Comparison of ENCODE assay signal across 1 cellular context in the genomic region with DNA sequence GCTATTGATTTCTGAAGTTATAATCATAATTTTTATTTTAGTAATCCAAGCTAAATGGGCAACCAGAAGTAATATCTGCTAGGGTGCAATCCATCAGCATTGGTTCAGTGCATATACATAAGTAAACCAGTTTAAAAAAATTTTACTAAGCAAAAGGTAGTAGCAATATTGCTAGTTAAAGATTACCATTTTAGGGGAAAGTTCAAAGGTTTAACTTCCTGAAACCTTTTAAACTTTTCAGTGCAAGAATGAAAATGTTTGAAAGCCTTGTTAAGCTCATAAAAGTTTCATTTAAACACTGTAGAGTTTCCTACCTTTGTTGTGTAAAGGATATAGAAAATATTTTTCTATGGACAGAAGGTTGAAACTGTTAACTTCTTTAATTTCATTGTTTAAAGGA.
TF ChIP-seq lines count a peak whose summit lies in the region.

No MANE protein-coding gene starts in this region.

TF ChIP-seq in A549, 52 proteins besides CTCF, POLR2A, EP300 and RAD21:
- TF ChIP-seq, protein P1, sequence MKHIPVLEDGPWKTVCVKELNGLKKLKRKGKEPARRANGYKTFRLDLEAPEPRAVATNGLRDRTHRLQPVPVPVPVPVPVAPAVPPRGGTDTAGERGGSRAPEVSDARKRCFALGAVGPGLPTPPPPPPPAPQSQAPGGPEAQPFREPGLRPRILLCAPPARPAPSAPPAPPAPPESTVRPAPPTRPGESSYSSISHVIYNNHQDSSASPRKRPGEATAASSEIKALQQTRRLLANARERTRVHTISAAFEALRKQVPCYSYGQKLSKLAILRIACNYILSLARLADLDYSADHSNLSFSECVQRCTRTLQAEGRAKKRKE (CRISPR knock-in tag; IDR thresholded peaks at IDR 0.05; ENCODE audit: low read depth): no peak
- no peak for TF ChIP-seq ZNF302 (CRISPR knock-in tag; IDR thresholded peaks at IDR 0.05)
- TF ChIP-seq, protein P2, sequence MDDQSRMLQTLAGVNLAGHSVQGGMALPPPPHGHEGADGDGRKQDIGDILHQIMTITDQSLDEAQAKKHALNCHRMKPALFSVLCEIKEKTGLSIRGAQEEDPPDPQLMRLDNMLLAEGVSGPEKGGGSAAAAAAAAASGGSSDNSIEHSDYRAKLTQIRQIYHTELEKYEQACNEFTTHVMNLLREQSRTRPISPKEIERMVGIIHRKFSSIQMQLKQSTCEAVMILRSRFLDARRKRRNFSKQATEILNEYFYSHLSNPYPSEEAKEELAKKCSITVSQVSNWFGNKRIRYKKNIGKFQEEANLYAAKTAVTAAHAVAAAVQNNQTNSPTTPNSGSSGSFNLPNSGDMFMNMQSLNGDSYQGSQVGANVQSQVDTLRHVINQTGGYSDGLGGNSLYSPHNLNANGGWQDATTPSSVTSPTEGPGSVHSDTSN (IDR thresholded peaks at IDR 0.05): no peak
- TF ChIP-seq POLR2AphosphoS2 (conservative IDR thresholded peaks at IDR 0.05; ENCODE audit: low read length): no peak
